ENCODE assay signal across 2 cellular contexts in genomic region chr1:54024811-54025210, GRCh38. TPM values are rescaled to one million over a fixed set of nuclear protein-coding genes. Genes with fewer than 3 reads are reported as not detected.
"Had no signal": no experiment of that assay in that cellular context is flagged by ENCODE, and none has a peak within 500 bp of the region (broad histone marks: within the 10 kb centered on the region; RNA-seq: fewer than 3 reads in every experiment).

No MANE protein-coding gene starts in this region.

RNA-seq across cellular contexts. Expression of gene LDLRAD1, which starts 6.8 kb away (rescaled TPM):
- total RNA-seq: G401, GM12878 had no signal
- polyA plus RNA-seq: GM12878 had no signal
